In the genomic region with DNA sequence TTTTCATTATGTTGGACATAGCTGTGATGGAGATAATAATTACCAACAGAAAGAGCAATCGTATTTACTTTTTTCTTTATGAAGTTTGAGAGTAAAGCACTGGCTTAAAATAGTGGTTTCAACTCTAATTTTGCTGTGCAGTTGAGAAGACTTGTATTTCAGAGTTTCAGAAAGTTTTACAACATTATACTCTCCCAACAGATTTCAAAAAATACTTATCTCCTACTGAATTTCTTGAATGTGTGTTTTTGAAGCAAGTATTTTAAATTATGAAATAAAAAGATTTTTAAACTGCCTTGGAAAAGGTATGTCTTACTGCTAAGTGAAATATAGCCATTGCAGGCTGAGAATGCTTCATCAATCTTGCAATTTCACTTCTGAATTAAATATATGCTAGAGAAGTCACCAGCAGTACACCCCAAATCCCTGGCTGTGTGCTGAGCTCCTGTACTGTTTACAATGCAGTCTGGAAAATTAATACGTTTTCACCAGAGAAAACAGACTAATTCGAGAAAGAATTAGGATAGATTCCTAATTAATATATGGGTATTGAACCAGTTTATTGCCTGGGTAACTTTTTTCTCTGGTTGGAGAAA, we compare ENCODE assay signal across 2 cellular contexts.
TF ChIP-seq lines count a peak whose summit lies in the region.

No MANE protein-coding gene starts in this region.

TF ChIP-seq in GM23338, 12 proteins besides CTCF, POLR2A, EP300 and RAD21:
- TF ChIP-seq ZNF114 (CRISPR knock-in tag; IDR thresholded peaks at IDR 0.05) = no peak
- TF ChIP-seq, protein P1, sequence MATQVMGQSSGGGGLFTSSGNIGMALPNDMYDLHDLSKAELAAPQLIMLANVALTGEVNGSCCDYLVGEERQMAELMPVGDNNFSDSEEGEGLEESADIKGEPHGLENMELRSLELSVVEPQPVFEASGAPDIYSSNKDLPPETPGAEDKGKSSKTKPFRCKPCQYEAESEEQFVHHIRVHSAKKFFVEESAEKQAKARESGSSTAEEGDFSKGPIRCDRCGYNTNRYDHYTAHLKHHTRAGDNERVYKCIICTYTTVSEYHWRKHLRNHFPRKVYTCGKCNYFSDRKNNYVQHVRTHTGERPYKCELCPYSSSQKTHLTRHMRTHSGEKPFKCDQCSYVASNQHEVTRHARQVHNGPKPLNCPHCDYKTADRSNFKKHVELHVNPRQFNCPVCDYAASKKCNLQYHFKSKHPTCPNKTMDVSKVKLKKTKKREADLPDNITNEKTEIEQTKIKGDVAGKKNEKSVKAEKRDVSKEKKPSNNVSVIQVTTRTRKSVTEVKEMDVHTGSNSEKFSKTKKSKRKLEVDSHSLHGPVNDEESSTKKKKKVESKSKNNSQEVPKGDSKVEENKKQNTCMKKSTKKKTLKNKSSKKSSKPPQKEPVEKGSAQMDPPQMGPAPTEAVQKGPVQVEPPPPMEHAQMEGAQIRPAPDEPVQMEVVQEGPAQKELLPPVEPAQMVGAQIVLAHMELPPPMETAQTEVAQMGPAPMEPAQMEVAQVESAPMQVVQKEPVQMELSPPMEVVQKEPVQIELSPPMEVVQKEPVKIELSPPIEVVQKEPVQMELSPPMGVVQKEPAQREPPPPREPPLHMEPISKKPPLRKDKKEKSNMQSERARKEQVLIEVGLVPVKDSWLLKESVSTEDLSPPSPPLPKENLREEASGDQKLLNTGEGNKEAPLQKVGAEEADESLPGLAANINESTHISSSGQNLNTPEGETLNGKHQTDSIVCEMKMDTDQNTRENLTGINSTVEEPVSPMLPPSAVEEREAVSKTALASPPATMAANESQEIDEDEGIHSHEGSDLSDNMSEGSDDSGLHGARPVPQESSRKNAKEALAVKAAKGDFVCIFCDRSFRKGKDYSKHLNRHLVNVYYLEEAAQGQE (IDR thresholded peaks at IDR 0.05; ENCODE audit: unreplicated experiment) = no peak
- peak; percentile 34 for TF ChIP-seq EZH2 (IDR thresholded peaks at IDR 0.05; ENCODE audit: low read depth, unreplicated experiment)
- no peak for TF ChIP-seq ZNF331 (CRISPR knock-in tag; IDR thresholded peaks at IDR 0.05; ENCODE audit: low read depth)
- TF ChIP-seq POLR2AphosphoS5 (IDR thresholded peaks at IDR 0.05; ENCODE audit: low read depth) = no peak
- TF ChIP-seq CREB1 (CRISPR knock-in tag; IDR thresholded peaks at IDR 0.05; ENCODE audit: low read depth) = no peak
- TF ChIP-seq, protein P2, sequence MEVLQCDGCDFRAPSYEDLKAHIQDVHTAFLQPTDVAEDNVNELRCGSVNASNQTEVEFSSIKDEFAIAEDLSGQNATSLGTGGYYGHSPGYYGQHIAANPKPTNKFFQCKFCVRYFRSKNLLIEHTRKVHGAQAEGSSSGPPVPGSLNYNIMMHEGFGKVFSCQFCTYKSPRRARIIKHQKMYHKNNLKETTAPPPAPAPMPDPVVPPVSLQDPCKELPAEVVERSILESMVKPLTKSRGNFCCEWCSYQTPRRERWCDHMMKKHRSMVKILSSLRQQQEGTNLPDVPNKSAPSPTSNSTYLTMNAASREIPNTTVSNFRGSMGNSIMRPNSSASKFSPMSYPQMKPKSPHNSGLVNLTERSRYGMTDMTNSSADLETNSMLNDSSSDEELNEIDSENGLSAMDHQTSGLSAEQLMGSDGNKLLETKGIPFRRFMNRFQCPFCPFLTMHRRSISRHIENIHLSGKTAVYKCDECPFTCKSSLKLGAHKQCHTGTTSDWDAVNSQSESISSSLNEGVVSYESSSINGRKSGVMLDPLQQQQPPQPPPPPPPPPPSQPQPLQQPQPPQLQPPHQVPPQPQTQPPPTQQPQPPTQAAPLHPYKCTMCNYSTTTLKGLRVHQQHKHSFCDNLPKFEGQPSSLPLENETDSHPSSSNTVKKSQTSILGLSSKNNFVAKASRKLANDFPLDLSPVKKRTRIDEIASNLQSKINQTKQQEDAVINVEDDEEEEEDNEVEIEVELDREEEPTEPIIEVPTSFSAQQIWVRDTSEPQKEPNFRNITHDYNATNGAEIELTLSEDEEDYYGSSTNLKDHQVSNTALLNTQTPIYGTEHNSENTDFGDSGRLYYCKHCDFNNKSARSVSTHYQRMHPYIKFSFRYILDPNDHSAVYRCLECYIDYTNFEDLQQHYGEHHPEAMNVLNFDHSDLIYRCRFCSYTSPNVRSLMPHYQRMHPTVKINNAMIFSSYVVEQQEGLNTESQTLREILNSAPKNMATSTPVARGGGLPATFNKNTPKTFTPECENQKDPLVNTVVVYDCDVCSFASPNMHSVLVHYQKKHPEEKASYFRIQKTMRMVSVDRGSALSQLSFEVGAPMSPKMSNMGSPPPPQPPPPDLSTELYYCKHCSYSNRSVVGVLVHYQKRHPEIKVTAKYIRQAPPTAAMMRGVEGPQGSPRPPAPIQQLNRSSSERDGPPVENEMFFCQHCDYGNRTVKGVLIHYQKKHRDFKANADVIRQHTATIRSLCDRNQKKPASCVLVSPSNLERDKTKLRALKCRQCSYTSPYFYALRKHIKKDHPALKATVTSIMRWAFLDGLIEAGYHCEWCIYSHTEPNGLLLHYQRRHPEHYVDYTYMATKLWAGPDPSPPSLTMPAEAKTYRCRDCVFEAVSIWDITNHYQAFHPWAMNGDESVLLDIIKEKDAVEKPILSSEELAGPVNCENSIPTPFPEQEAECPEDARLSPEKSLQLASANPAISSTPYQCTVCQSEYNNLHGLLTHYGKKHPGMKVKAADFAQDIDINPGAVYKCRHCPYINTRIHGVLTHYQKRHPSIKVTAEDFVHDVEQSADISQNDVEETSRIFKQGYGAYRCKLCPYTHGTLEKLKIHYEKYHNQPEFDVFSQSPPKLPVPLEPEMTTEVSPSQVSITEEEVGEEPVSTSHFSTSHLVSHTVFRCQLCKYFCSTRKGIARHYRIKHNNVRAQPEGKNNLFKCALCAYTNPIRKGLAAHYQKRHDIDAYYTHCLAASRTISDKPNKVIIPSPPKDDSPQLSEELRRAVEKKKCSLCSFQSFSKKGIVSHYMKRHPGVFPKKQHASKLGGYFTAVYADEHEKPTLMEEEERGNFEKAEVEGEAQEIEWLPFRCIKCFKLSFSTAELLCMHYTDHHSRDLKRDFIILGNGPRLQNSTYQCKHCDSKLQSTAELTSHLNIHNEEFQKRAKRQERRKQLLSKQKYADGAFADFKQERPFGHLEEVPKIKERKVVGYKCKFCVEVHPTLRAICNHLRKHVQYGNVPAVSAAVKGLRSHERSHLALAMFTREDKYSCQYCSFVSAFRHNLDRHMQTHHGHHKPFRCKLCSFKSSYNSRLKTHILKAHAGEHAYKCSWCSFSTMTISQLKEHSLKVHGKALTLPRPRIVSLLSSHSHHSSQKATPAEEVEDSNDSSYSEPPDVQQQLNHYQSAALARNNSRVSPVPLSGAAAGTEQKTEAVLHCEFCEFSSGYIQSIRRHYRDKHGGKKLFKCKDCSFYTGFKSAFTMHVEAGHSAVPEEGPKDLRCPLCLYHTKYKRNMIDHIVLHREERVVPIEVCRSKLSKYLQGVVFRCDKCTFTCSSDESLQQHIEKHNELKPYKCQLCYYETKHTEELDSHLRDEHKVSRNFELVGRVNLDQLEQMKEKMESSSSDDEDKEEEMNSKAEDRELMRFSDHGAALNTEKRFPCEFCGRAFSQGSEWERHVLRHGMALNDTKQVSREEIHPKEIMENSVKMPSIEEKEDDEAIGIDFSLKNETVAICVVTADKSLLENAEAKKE (CRISPR knock-in tag; IDR thresholded peaks at IDR 0.05) = no peak

TF ChIP-seq in K562, 482 proteins besides CTCF, POLR2A, EP300 and RAD21:
- TF ChIP-seq EWSR1 (IDR thresholded peaks at IDR 0.05; ENCODE audit: borderline replicate concordance, low read depth, partially characterized antibody) (no peak), CBX8 (IDR thresholded peaks at IDR 0.05; ENCODE audit: borderline replicate concordance, extremely low read depth, low read depth, low read length, poor library complexity, severe bottlenecking) (peak; percentile 73), CBX2 (IDR thresholded peaks at IDR 0.05; ENCODE audit: insufficient read depth, low read length, poor library complexity, severe bottlenecking) (peak; percentile 28)
- TF ChIP-seq, protein P3, sequence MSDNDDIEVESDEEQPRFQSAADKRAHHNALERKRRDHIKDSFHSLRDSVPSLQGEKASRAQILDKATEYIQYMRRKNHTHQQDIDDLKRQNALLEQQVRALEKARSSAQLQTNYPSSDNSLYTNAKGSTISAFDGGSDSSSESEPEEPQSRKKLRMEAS (CRISPR knock-in tag; IDR thresholded peaks at IDR 0.05) = no peak
